In the genomic region with DNA sequence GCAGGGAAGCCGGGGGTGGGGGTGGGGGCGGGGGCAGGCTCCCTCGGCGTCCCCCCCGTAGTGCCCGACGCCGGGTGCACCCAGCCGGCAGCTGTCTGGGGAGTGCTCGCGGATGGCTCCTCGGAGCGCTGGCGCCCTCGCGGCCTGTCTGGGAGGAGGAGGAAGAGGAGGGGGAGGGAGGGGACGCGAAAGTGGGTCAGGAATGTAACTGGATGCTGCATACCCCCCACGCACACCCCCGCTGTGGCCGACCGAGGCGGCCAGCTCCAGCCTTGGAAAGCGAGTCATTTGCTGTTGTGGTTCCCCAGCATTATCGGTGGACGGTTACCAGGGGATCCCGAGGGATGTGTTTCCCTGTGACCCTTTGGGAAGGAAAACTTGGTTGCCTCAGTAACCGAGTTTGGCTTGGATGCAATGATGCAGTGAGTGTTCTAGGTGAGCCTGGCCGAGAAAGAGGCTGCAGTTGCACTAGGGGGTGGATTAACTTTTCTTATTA, we compare ENCODE assay signal across 8 cellular contexts. TPM values are rescaled to one million over a fixed set of nuclear protein-coding genes. Genes with fewer than 3 reads are reported as not detected.
DNase-seq lines count a peak whose midpoint lies in the region; ATAC-seq, FAIRE-seq and TF ChIP-seq lines count a peak whose summit lies in the region.

No MANE protein-coding gene starts in this region.

- SMC1A ChIA-PET in GM12878 (lab: Charles Lee; ENCODE audit: uncharacterized antibody, unreplicated experiment): no interaction called here

- in situ Hi-C loops in GM12878 (cut with MboI): no loop called here

- BruUV-seq in GM12878 (replicated peaks; lab: Mats Ljungman, UMichigan): no TSS peak

- H3K9me3 ChIP-seq in GM12878 (replicated peaks; ENCODE audit: control insufficient read depth, insufficient read depth, low read length): no peaks in the 10 kb centered on the region
- no peaks in the 10 kb centered on the region for H3K9me3 ChIP-seq in iPS DF 6.9 (ENCODE audit: control insufficient read depth, insufficient read depth, low read length)
- no peaks in the 10 kb centered on the region for H3K9me3 ChIP-seq in prostate gland

- H3K36me3 ChIP-seq in GM12878 (ENCODE audit: control insufficient read depth in 2 of 2, insufficient read depth in 2 of 2, low read length in 1 of 2) (no peaks in the 10 kb centered on the region), iPS DF 6.9 (ENCODE audit: control insufficient read depth, insufficient read depth, low read length) (no peaks in the 10 kb centered on the region), prostate gland (no peaks in the 10 kb centered on the region)

- H3K4me1 ChIP-seq in GM12878 (ENCODE audit: control insufficient read depth, insufficient read depth, low read length) (peaks cover 5% of the 10 kb centered on the region), iPS DF 6.9 (ENCODE audit: control insufficient read depth, insufficient read depth, low read length) (no peaks in the 10 kb centered on the region), prostate gland (replicated peaks) (no peaks in the 10 kb centered on the region)

- DNase-seq in NCI-H146 (lab: John Stamatoyannopoulos, UW) (peak; percentile 79), NCI-H146 treated with DMSO at 0.1 percent for 48 hours (lab: John Stamatoyannopoulos, UW; ENCODE audit: unreplicated experiment) (no peak), NCI-H1105 (lab: John Stamatoyannopoulos, UW) (peak; percentile 42), GM12878 (ENCODE audit: low read depth, low spot score) (no peak), iPS DF 6.9 (ENCODE audit: low read depth, low spot score) (no peak), prostate gland (ENCODE audit: low spot score) (no peak)

- TF ChIP-seq CTCF in GM12878 (IDR thresholded peaks at IDR 0.05 in 2 of 3, conservative IDR thresholded peaks at IDR 0.05 in 1 of 3; ENCODE audit: control insufficient read depth in 2 of 3, extremely low read depth in 1 of 3, insufficient read depth in 1 of 3, low read depth in 3 of 3, low read length in 3 of 3): no peak
- TF ChIP-seq CTCF in prostate gland (IDR thresholded peaks at IDR 0.05): no peak

- H3K79me2 ChIP-seq in GM12878 (ENCODE audit: control insufficient read depth, insufficient read depth, low read length): no peaks in the 10 kb centered on the region

- peak overlapping the region; percentile 56 for H2AFZ ChIP-seq in GM12878 (ENCODE audit: control insufficient read depth, low read depth, low read length)

- H3K4me2 ChIP-seq in GM12878 (ENCODE audit: control insufficient read depth, insufficient read depth): peak overlapping the region; percentile 100

- intact Hi-C loops in GM12878 (cut with micrococcal nuclease; ENCODE audit: unreplicated experiment) (no loop called here), prostate gland (cut with DNase I) (no loop called here)

- H3K27ac ChIP-seq in GM12878 (ENCODE audit: control insufficient read depth, insufficient read depth) (no peak overlapping the region), iPS DF 6.9 (ENCODE audit: low read length) (no peak overlapping the region), prostate gland (peak overlapping the region; percentile 86 to 88)

- H3K4me3 ChIP-seq in GM12878: peak overlapping the region; percentile 56; the same call in 1 of the 2 replicates
- peak overlapping the region; percentile 66; the same call in 1 of the 2 replicates for H3K4me3 ChIP-seq in iPS DF 6.9 (ENCODE audit: low read length)
- H3K4me3 ChIP-seq in prostate gland: peak overlapping the region; percentile 52 to 57

- CTCF ChIA-PET in GM12878 (lab: Yijun Ruan, JAX): no interaction called here

- WGBS in GM12878 (ENCODE audit: insufficient coverage, insufficient replicate concordance, low lambda C conversion rate, missing lambda C conversion rate): 12% methylated on average over 18 of the region's 29 CpGs
- no CpG with 5 or more reads among the region's 29 CpGs for WGBS in iPS DF 6.9 (ENCODE audit: insufficient coverage, insufficient read length)
- under 1% methylated on average over 27 of the region's 29 CpGs for WGBS in prostate gland

- TF ChIP-seq EP300 in GM12878 (IDR thresholded peaks at IDR 0.05; ENCODE audit: borderline replicate concordance in 1 of 2, control insufficient read depth in 1 of 2, low read depth in 2 of 2, low read length in 2 of 2): no peak

- RAD21 ChIA-PET in GM12878 (lab: Charles Lee; ENCODE audit: unreplicated experiment): interaction anchor here (1.2 kb wide), 1 partner anchor 21 kb away, joined by 3 read pairs; no protein-coding TSS in a partner anchor

- POLR2A ChIA-PET in GM12878 (lab: Charles Lee): interaction anchor here (0.6 kb wide), 1 partner anchor 315 kb away, joined by 3 read pairs; no protein-coding TSS in a partner anchor

- no peak overlapping the region for H3K9ac ChIP-seq in GM12878 (ENCODE audit: control insufficient read depth, insufficient read depth, low read length)

- TF ChIP-seq POLR2A in GM12878 (IDR thresholded peaks at IDR 0.05; ENCODE audit: low read depth, low read length): no peak
- TF ChIP-seq POLR2A in prostate gland (IDR thresholded peaks at IDR 0.05): no peak

- no peaks in the 10 kb centered on the region for H4K20me1 ChIP-seq in GM12878 (ENCODE audit: control insufficient read depth, insufficient read depth)

- ATAC-seq in GM12878: peak; percentile 29
- no peak for ATAC-seq in GM21367 (IDR thresholded peaks at IDR 0.05; ENCODE audit: unreplicated experiment)
- no peak for ATAC-seq in HG03354 (IDR thresholded peaks at IDR 0.05; ENCODE audit: poor library complexity, severe bottlenecking, unreplicated experiment)

- peaks cover 0 to 5% of the 10 kb centered on the region in 2 experiments; a peak in 3 of 4 replicates for H3K27me3 ChIP-seq in GM12878 (replicated peaks in 1 of 2; ENCODE audit: control insufficient read depth in 2 of 2, insufficient read depth in 2 of 2, low read length in 1 of 2)
- no peaks in the 10 kb centered on the region for H3K27me3 ChIP-seq in iPS DF 6.9 (ENCODE audit: control insufficient read depth, insufficient read depth, low read length)
- H3K27me3 ChIP-seq in prostate gland (replicated peaks; ENCODE audit: insufficient read depth): no peaks in the 10 kb centered on the region

- FAIRE-seq in GM12878 (lab: Jason Lieb, UNC): no peak

- no peak for TF ChIP-seq RAD21 in GM12878 (IDR thresholded peaks at IDR 0.05; ENCODE audit: insufficient read depth, low read depth, low read length)

TF ChIP-seq in GM12878, 131 proteins besides CTCF, POLR2A, EP300 and RAD21:
- TF ChIP-seq CEBPB (IDR thresholded peaks at IDR 0.05; ENCODE audit: borderline replicate concordance in 1 of 2, low read depth in 2 of 2, low read length in 2 of 2): no peak
- TF ChIP-seq IKZF1 (conservative IDR thresholded peaks at IDR 0.05): 0 out of 2 replicates have a peak, but pooled peaks have one; percentile 10

RNA-seq across cellular contexts. Expression of gene RREB1, which starts 55.3 kb away (rescaled TPM):
- 160 and 173 TPM in 2 replicates for total RNA-seq in GM12878 (2013; cell fraction: nucleolus; rRNA removed)
- total RNA-seq in GM12878 (2014; rRNA removed) (12.3 and 14.9 TPM in 2 replicates), GM12878 (2014; rRNA removed; fragmentation: Illumina TruSeq; extraction: Trizol) (12.4 and 12.5 TPM in 2 replicates), GM12878 (2021) (27.3 and 30.3 TPM in 2 replicates), prostate gland (10 to 100 TPM; 58.4 to 71.0 TPM)
- polyA plus RNA-seq in GM12878 (2011; ENCODE audit: low read depth): 5.8 TPM
- polyA plus RNA-seq in GM12878 (2011; rRNA removed) (2.9 and 3.1 TPM in 2 replicates), GM12878 (2014; fragmentation: Illumina TruSeq; extraction: Trizol) (4.4 and 7.2 TPM in 2 replicates), GM12878 (2014; fragmentation: Nextera tagmentation; extraction: Ambion mirVana) (1 to 10 TPM; 1.9 to 2.1 TPM), GM12878 (2014; rRNA removed) (9.3 and 11.3 TPM in 2 replicates), GM12878 (2016; fragmentation: Nextera tagmentation; extraction: Ambion mirVana) (1 to 10 TPM; 7.9 to 9.9 TPM)
- 2.9 and 4.9 TPM in 2 replicates for polyA plus RNA-seq in GM12878 (2011; cell fraction: cytosol; rRNA removed)
- 13.5 and 17.6 TPM in 2 replicates for polyA plus RNA-seq in GM12878 (2011; cell fraction: nucleus; rRNA removed)
- polyA plus RNA-seq in GM12878 (2012): 11.1 and 11.2 TPM in 2 replicates
- 39.6 and 43.2 TPM in 2 replicates for polyA minus RNA-seq in GM12878 (2011; rRNA and poly(A)+ RNA removed)
- 10.9 and 14.4 TPM in 2 replicates for polyA minus RNA-seq in GM12878 (2011; cell fraction: cytosol; rRNA and poly(A)+ RNA removed)
- 39.0 and 65.1 TPM in 2 replicates for polyA minus RNA-seq in GM12878 (2011; cell fraction: nucleus; rRNA and poly(A)+ RNA removed)

Comparison
In these comparisons a context has a peak if more than half of its experiments do, and no peak if none do; other contexts are left out.
1. DNase-seq: peak in NCI-H146 (single experiment) and NCI-H1105 (single experiment); none in NCI-H146 treated with DMSO at 0.1 percent for 48 hours (single experiment), GM12878 (single experiment), iPS DF 6.9 (single experiment) and prostate gland (single experiment).
2. H3K27ac ChIP-seq: peak in prostate gland (2 of 2); none in GM12878 (single experiment) and iPS DF 6.9 (single experiment).
3. Peak in every context shown above with its lines, with median percentiles within 50 percentile points of each other: H3K4me3 ChIP-seq.